In genomic region chr12:129863938-129864337, GRCh38 we compare ENCODE assay signal across 13 cellular contexts. TPM values are rescaled to one million over a fixed set of nuclear protein-coding genes. Genes with fewer than 3 reads are reported as not detected.
"Had no signal": no experiment of that assay in that cellular context is flagged by ENCODE, and none has a peak within 500 bp of the region (broad histone marks: within the 10 kb centered on the region; RNA-seq: fewer than 3 reads in every experiment).

No MANE protein-coding gene starts in this region.

- H3K36me3 ChIP-seq: right atrium auricular region, sigmoid colon had no signal

- H3K27me3 Mint-ChIP-seq: effector memory CD8-positive, alpha-beta T cell had no signal

- H3K9me3 ChIP-seq: right atrium auricular region had no signal

- DNase-seq: effector memory CD8-positive, alpha-beta T cell; foreskin keratinocyte; kidney glomerular epithelial cell; mucosa of descending colon; naive thymus-derived CD8-positive, alpha-beta T cell; sigmoid colon; stimulated activated naive CD4-positive, alpha-beta T cell; trophoblast cell had no signal

- H3K27me3 ChIP-seq: foreskin keratinocyte, right atrium auricular region, sigmoid colon had no signal

- H3K4me3 ChIP-seq: mucosa of descending colon, right atrium auricular region, sigmoid colon, skin epidermis had no signal

- H3K27ac ChIP-seq: foreskin keratinocyte, right atrium auricular region, sigmoid colon, skin epidermis had no signal

- H3K4me1 Mint-ChIP-seq: naive thymus-derived CD8-positive, alpha-beta T cell had no signal

- H3K4me3 Mint-ChIP-seq: effector memory CD8-positive, alpha-beta T cell; naive thymus-derived CD8-positive, alpha-beta T cell had no signal

- H3K4me1 ChIP-seq: foreskin keratinocyte, right atrium auricular region, sigmoid colon had no signal

- H3K27ac Mint-ChIP-seq: effector memory CD8-positive, alpha-beta T cell; naive thymus-derived CD8-positive, alpha-beta T cell had no signal

RNA-seq across cellular contexts. Expression of gene TMEM132D, which starts 39.9 kb away (rescaled TPM):
- total RNA-seq: foreskin keratinocyte; left lobe of liver; lower leg skin; naive thymus-derived CD8-positive, alpha-beta T cell; posterior vena cava; right atrium auricular region had no signal
